24 cellular contexts compared by ENCODE assay signal in genomic region chr19:56174550-56174949, GRCh38. TPM values are rescaled to one million over a fixed set of nuclear protein-coding genes. Genes with fewer than 3 reads are reported as not detected.
"Had no signal": no experiment of that assay in that cellular context is flagged by ENCODE, and none has a peak within 500 bp of the region (broad histone marks: within the 10 kb centered on the region; RNA-seq: fewer than 3 reads in every experiment).

No MANE protein-coding gene starts in this region.

- H3K9me3 ChIP-seq: ascending aorta, heart right ventricle, left lung, thoracic aorta, vagina had no signal

- H3K4me3 Mint-ChIP-seq: activated naive CD4-positive, alpha-beta T cell treated with anti-CD3 and anti-CD28 coated beads, Interleukin-2, amount 50 U/mL, for 24 hours; dendritic cell treated with granulocyte-macrophage colony-stimulating factor and Interleukin-4, amounts not matched to agents 40 ng/mL and 50 ng/mL, for 4 days; naive B cell; neural crest cell; type B pancreatic cell had no signal

- H3K27ac Mint-ChIP-seq: activated naive CD4-positive, alpha-beta T cell treated with anti-CD3 and anti-CD28 coated beads, Interleukin-2, amount 50 U/mL, for 24 hours; dendritic cell treated with granulocyte-macrophage colony-stimulating factor and Interleukin-4, amounts not matched to agents 40 ng/mL and 50 ng/mL, for 4 days; naive B cell; type B pancreatic cell had no signal

- H3K36me3 ChIP-seq: ascending aorta, brain microvascular endothelial cell, heart right ventricle, left lung, thoracic aorta, vagina had no signal

- DNase-seq: activated gamma-delta T cell treated with Interleukin-2 at 50 U/mL for 16 hours; activated T-cell treated with anti-CD3 and anti-CD28 coated beads, Interleukin-2, amount 50 U/mL, for 1 hour; brain microvascular endothelial cell; effector CD4-positive, alpha-beta T cell; heart right ventricle; kidney; left lung; naive B cell; stimulated activated CD4-positive, alpha-beta T cell treated with anti-CD3 and anti-CD28 coated beads, Interleukin-2, amount 100 ng/mL, for 48 hours; stimulated activated naive CD4-positive, alpha-beta T cell treated with Interleukin-2 at 50 U/mL for 16 hours had no signal

- H3K27ac ChIP-seq: ascending aorta, brain microvascular endothelial cell, heart right ventricle, left lung, thoracic aorta, vagina had no signal

- H3K4me3 ChIP-seq: ascending aorta, heart right ventricle, left lung, lung, thoracic aorta, vagina had no signal

- H3K36me3 Mint-ChIP-seq: activated naive CD4-positive, alpha-beta T cell treated with anti-CD3 and anti-CD28 coated beads, Interleukin-2, amount 50 U/mL, for 24 hours; naive B cell; type B pancreatic cell had no signal

- H3K27me3 ChIP-seq: ascending aorta, brain microvascular endothelial cell, vagina had no signal

- H3K4me1 ChIP-seq: ascending aorta, vagina had no signal

- H3K9me3 Mint-ChIP-seq: activated naive CD4-positive, alpha-beta T cell treated with anti-CD3 and anti-CD28 coated beads, Interleukin-2, amount 50 U/mL, for 24 hours; dendritic cell treated with granulocyte-macrophage colony-stimulating factor and Interleukin-4, amounts not matched to agents 40 ng/mL and 50 ng/mL, for 4 days; naive B cell; neural crest cell; type B pancreatic cell had no signal

RNA-seq across cellular contexts. Expression of gene GALP, which starts 1.3 kb away (rescaled TPM):
- total RNA-seq: ascending aorta, epithelial cell of proximal tubule, fibroblast of villous mesenchyme, heart right ventricle, kidney, left lung, lung, mesenteric fat pad, mucosa of gallbladder, osteoblast, posterior vena cava, thoracic aorta, vagina had no signal
- polyA plus RNA-seq: heart right ventricle, lung had no signal

RNA-seq across cellular contexts. Expression of gene ZSCAN5B, which starts 23.0 kb away (rescaled TPM):
- total RNA-seq: ascending aorta, epithelial cell of proximal tubule, fibroblast of villous mesenchyme, heart right ventricle, kidney, left lung, lung, mesenteric fat pad, mucosa of gallbladder, neural crest cell, posterior vena cava, thoracic aorta, vagina had no signal

RNA-seq across cellular contexts. Expression of gene ZSCAN5C, which starts 27.5 kb away (rescaled TPM):
- total RNA-seq: ascending aorta, epithelial cell of proximal tubule, fibroblast of villous mesenchyme, heart right ventricle, kidney, left lung, lung, mesenteric fat pad, mucosa of gallbladder, neural crest cell, osteoblast, posterior vena cava, thoracic aorta, vagina had no signal
- polyA plus RNA-seq: heart right ventricle, lung had no signal
